In the genomic region with DNA sequence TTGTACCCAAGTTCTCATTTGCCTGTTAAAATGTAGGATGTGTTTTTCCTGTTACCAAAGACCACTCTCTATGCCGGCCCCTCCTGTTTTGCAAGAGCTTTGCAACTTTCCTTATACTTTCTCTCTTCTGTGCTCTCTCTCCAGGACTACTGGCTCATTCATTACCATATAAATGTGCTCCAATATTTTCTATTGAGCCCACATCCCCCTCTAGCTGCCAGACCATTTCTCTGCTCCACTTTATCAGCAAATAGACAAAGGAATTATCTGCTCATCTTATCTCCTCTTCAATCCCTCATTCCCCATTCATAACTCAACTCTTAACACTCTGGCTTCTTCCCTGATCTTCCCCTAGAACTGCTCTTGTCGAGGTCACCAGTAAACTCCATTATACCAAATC, we compare ENCODE assay signal across 1 cellular context.
TF ChIP-seq lines count a peak whose summit lies in the region.

No MANE protein-coding gene starts in this region.

TF ChIP-seq in GM12878, 131 proteins besides CTCF, POLR2A, EP300 and RAD21:
- TF ChIP-seq SUPT20H (IDR thresholded peaks at IDR 0.05; ENCODE audit: borderline replicate concordance, control insufficient read depth, low read depth, low read length) (no peak), HCFC1 (IDR thresholded peaks at IDR 0.05; ENCODE audit: low read length) (no peak), NFYA (IDR thresholded peaks at IDR 0.05; ENCODE audit: borderline replicate concordance, low read depth, low read length) (no peak), FOXK2 (IDR thresholded peaks at IDR 0.05) (no peak), TCF12 (IDR thresholded peaks at IDR 0.05; ENCODE audit: low read depth, low read length) (no peak), CHD4 (IDR thresholded peaks at IDR 0.05) (no peak), ATF7 (IDR thresholded peaks at IDR 0.05; ENCODE audit: low read depth) (no peak), MTA2 (IDR thresholded peaks at IDR 0.05; ENCODE audit: low read depth) (no peak), POLR2AphosphoS2 (IDR thresholded peaks at IDR 0.05; ENCODE audit: low read depth, low read length) (no peak), NBN (IDR thresholded peaks at IDR 0.05) (no peak), SRF (IDR thresholded peaks at IDR 0.05; ENCODE audit: low read depth in 2 of 2, low read length in 2 of 2) (no peak), FOXM1 (IDR thresholded peaks at IDR 0.05; ENCODE audit: low read depth, low read length) (no peak), NRF1 (conservative IDR thresholded peaks at IDR 0.05; ENCODE audit: low read depth, low read length) (no peak)
- TF ChIP-seq, protein P1, sequence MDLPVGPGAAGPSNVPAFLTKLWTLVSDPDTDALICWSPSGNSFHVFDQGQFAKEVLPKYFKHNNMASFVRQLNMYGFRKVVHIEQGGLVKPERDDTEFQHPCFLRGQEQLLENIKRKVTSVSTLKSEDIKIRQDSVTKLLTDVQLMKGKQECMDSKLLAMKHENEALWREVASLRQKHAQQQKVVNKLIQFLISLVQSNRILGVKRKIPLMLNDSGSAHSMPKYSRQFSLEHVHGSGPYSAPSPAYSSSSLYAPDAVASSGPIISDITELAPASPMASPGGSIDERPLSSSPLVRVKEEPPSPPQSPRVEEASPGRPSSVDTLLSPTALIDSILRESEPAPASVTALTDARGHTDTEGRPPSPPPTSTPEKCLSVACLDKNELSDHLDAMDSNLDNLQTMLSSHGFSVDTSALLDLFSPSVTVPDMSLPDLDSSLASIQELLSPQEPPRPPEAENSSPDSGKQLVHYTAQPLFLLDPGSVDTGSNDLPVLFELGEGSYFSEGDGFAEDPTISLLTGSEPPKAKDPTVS (IDR thresholded peaks at IDR 0.05; ENCODE audit: low read depth, low read length) = no peak
- TF ChIP-seq, protein P2, sequence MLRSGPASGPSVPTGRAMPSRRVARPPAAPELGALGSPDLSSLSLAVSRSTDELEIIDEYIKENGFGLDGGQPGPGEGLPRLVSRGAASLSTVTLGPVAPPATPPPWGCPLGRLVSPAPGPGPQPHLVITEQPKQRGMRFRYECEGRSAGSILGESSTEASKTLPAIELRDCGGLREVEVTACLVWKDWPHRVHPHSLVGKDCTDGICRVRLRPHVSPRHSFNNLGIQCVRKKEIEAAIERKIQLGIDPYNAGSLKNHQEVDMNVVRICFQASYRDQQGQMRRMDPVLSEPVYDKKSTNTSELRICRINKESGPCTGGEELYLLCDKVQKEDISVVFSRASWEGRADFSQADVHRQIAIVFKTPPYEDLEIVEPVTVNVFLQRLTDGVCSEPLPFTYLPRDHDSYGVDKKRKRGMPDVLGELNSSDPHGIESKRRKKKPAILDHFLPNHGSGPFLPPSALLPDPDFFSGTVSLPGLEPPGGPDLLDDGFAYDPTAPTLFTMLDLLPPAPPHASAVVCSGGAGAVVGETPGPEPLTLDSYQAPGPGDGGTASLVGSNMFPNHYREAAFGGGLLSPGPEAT (IDR thresholded peaks at IDR 0.05; ENCODE audit: low read depth) = no peak
- TF ChIP-seq, protein P3, sequence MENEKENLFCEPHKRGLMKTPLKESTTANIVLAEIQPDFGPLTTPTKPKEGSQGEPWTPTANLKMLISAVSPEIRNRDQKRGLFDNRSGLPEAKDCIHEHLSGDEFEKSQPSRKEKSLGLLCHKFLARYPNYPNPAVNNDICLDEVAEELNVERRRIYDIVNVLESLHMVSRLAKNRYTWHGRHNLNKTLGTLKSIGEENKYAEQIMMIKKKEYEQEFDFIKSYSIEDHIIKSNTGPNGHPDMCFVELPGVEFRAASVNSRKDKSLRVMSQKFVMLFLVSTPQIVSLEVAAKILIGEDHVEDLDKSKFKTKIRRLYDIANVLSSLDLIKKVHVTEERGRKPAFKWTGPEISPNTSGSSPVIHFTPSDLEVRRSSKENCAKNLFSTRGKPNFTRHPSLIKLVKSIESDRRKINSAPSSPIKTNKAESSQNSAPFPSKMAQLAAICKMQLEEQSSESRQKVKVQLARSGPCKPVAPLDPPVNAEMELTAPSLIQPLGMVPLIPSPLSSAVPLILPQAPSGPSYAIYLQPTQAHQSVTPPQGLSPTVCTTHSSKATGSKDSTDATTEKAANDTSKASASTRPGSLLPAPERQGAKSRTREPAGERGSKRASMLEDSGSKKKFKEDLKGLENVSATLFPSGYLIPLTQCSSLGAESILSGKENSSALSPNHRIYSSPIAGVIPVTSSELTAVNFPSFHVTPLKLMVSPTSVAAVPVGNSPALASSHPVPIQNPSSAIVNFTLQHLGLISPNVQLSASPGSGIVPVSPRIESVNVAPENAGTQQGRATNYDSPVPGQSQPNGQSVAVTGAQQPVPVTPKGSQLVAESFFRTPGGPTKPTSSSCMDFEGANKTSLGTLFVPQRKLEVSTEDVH (IDR thresholded peaks at IDR 0.05; ENCODE audit: low read depth, partially characterized antibody) = no peak
- TF ChIP-seq, protein P4, sequence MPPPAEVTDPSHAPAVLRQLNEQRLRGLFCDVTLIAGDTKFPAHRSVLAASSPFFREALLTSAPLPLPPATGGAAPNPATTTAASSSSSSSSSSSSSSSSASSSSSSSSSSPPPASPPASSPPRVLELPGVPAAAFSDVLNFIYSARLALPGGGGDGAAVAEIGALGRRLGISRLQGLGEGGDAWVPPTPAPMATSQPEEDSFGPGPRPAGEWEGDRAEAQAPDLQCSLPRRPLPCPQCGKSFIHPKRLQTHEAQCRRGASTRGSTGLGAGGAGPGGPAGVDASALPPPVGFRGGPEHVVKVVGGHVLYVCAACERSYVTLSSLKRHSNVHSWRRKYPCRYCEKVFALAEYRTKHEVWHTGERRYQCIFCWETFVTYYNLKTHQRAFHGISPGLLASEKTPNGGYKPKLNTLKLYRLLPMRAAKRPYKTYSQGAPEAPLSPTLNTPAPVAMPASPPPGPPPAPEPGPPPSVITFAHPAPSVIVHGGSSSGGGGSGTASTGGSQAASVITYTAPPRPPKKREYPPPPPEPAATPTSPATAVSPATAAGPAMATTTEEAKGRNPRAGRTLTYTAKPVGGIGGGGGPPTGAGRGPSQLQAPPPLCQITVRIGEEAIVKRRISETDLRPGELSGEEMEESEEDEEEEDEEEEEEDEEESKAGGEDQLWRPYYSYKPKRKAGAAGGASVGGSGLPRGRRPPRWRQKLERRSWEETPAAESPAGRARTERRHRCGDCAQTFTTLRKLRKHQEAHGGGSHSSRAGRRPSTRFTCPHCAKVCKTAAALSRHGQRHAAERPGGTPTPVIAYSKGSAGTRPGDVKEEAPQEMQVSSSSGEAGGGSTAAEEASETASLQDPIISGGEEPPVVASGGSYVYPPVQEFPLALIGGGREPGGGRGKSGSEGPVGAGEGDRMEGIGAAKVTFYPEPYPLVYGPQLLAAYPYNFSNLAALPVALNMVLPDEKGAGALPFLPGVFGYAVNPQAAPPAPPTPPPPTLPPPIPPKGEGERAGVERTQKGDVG (CRISPR knock-in tag; IDR thresholded peaks at IDR 0.05) = no peak
